Comparison of ENCODE assay signal across 21 cellular contexts in the genomic region with DNA sequence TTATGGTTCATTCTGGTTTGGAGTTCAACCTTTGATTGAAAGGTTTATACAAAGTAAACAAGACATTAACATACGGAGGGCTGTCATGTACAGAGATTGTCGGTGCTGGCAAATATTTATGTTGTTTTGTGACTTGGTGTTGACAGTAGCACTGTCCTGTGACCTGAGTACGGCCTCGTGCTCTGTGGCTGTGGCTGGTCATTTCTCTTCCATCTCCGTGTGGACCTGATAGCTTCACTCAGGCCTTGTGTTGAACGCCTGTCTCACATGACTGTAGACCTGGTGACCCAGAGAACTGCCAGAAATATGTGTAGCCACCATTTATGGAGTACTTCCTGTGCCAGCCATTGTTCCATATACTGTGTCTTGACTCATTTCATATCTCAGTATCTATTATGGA.
DNase-seq lines count a peak whose midpoint lies in the region; ATAC-seq and TF ChIP-seq lines count a peak whose summit lies in the region.
"Had no signal": no experiment of that assay in that cellular context is flagged by ENCODE, and none has a peak within 500 bp of the region (broad histone marks: within the 10 kb centered on the region; RNA-seq: fewer than 3 reads in every experiment).

No MANE protein-coding gene starts in this region.

- H2BK20ac ChIP-seq in IMR-90 (ENCODE audit: low read depth, low read length): no peak overlapping the region; the same call in 1 of the 2 replicates

- peaks cover 7% of the 10 kb centered on the region for H3K4me1 ChIP-seq in IMR-90 (ENCODE audit: control insufficient read depth, insufficient read depth, low read length)
- H3K4me1 ChIP-seq in gastroesophageal sphincter: peaks cover 0 to 10% (median 0%) of the 10 kb centered on the region in 3 donors
- H3K4me1 ChIP-seq in colonic mucosa: no peaks in the 10 kb centered on the region
- H3K4me1 ChIP-seq: HAP-1 had no signal

- peak overlapping the region; percentile 14; the same call in 1 of the 2 replicates for H2BK120ac ChIP-seq in IMR-90 (ENCODE audit: low read depth, low read length)

- CTCF ChIA-PET in IMR-90 (lab: Yijun Ruan, JAX): interaction anchor here (0.6 to 1.3 kb wide), 2 partner anchors 17 to 465 kb away, joined by 3 to 4 read pairs; no protein-coding TSS in a partner anchor

- H3K27ac Mint-ChIP-seq in brain (peak overlapping the region in 3 of 5 experiments; percentile 17 to 41 (median 27)), nephron (peak overlapping the region; percentile 61 to 85 (median 62))
- H3K27ac Mint-ChIP-seq: activated naive CD8-positive, alpha-beta T cell treated with anti-CD3 and anti-CD28 coated beads, Interleukin-2, amount 10 ng/mL, durations not matched to agents 7 days and 5 days had no signal

- no peak overlapping the region for H3K4me3 ChIP-seq in IMR-90 (ENCODE audit: insufficient read depth, low read depth, low read length)
- no peak overlapping the region for H3K4me3 ChIP-seq in gastroesophageal sphincter
- no peak overlapping the region for H3K4me3 ChIP-seq in colonic mucosa
- H3K4me3 ChIP-seq: BLaER1 treated with 17β-estradiol and CSF1 and Interleukin-3, amounts not matched to agents 10 nM and 100 nM; esophagus squamous epithelium; HAP-1 had no signal

- peaks cover 2% of the 10 kb centered on the region; the same call in 1 of the 2 replicates for H3K9me1 ChIP-seq in IMR-90 (ENCODE audit: insufficient read depth, low read length)

- H3K4me2 ChIP-seq in IMR-90 (ENCODE audit: low read depth, low read length): no peak overlapping the region
- H3K4me2 ChIP-seq: BLaER1 treated with 17β-estradiol and CSF1 and Interleukin-3, amounts not matched to agents 10 nM and 100 nM had no signal

- H2AK9ac ChIP-seq in IMR-90 (replicated peaks; ENCODE audit: low read depth, low read length, poor library complexity): no peak overlapping the region

- H3K18ac ChIP-seq in IMR-90 (ENCODE audit: low read depth, low read length): peak overlapping the region; percentile 1; the same call in 1 of the 2 replicates

- H3K4ac ChIP-seq in IMR-90 (ENCODE audit: low read depth, low read length): no peak overlapping the region

- DNase-seq in IMR-90 (no peak), left cardiac atrium (no peak), colonic mucosa (no peak)
- DNase-seq: ACHN; activated CD4-positive, CD25-positive, alpha-beta regulatory T cell treated with anti-CD3 and anti-CD28 coated beads, Interleukin-2, amount 50 U/mL, for 72 hours; activated naive CD8-positive, alpha-beta T cell treated with anti-CD3 and anti-CD28 coated beads, Interleukin-2, amount 10 ng/mL, durations not matched to agents 7 days and 5 days; cerebellar nuclear complex; effector CD8-positive, alpha-beta T cell; esophagus squamous epithelium; KG1; mammary epithelial cell; NCI-H187; NCI-H345; SHP77 treated with DMSO at 0.1 percent for 48 hours had no signal

- no peaks in the 10 kb centered on the region for H3K79me1 ChIP-seq in IMR-90 (ENCODE audit: low read depth in 1 of 2, low read length in 2 of 2)

- 0 out of 4 replicates have a peak overlapping the region, but pooled peaks of 1 of the 2 experiments have one; percentile 3 for H4K8ac ChIP-seq in IMR-90 (ENCODE audit: low read depth in 2 of 2, low read length in 2 of 2)

- BruUV-seq in IMR-90 (replicated peaks; lab: Mats Ljungman, UMichigan): no TSS peak

- H3K27me3 Mint-ChIP-seq in brain: no peaks in the 10 kb centered on the region
- H3K27me3 Mint-ChIP-seq in nephron (ENCODE audit: low read depth): no peaks in the 10 kb centered on the region
- H3K27me3 Mint-ChIP-seq: activated naive CD8-positive, alpha-beta T cell treated with anti-CD3 and anti-CD28 coated beads, Interleukin-2, amount 10 ng/mL, durations not matched to agents 7 days and 5 days had no signal

- no peaks in the 10 kb centered on the region for H3K27me3 ChIP-seq in IMR-90 (ENCODE audit: control insufficient read depth, insufficient read depth, low read length)
- no peaks in the 10 kb centered on the region for H3K27me3 ChIP-seq in gastroesophageal sphincter
- H3K27me3 ChIP-seq in colonic mucosa: no peaks in the 10 kb centered on the region
- H3K27me3 ChIP-seq: BLaER1 treated with 17β-estradiol and CSF1 and Interleukin-3, amounts not matched to agents 10 nM and 100 nM; esophagus squamous epithelium had no signal

- H2BK5ac ChIP-seq in IMR-90 (ENCODE audit: low read depth, low read length, poor library complexity, severe bottlenecking): peak overlapping the region; percentile 49

- H3K4me1 Mint-ChIP-seq in brain: peaks cover 55% of the 10 kb centered on the region
- H3K4me1 Mint-ChIP-seq in nephron: peaks cover 23% of the 10 kb centered on the region
- H3K4me1 Mint-ChIP-seq: activated naive CD8-positive, alpha-beta T cell treated with anti-CD3 and anti-CD28 coated beads, Interleukin-2, amount 10 ng/mL, durations not matched to agents 7 days and 5 days had no signal

- H3K27ac ChIP-seq in C4-2B (peak overlapping the region; percentile 35), IMR-90 (ENCODE audit: insufficient read depth, low read length) (no peak overlapping the region), gastroesophageal sphincter (no peak overlapping the region), colonic mucosa (no peak overlapping the region)
- H3K27ac ChIP-seq: BLaER1 treated with 17β-estradiol and CSF1 and Interleukin-3, amounts not matched to agents 10 nM and 100 nM; esophagus squamous epithelium had no signal

- ATAC-seq in IMR-90 (ENCODE audit: low read depth): 0 out of 2 replicates have a peak, but pooled peaks have one; percentile 21
- no peak for ATAC-seq in left cardiac atrium
- no peak for ATAC-seq in gastroesophageal sphincter
- ATAC-seq in GM18907 (IDR thresholded peaks at IDR 0.05; ENCODE audit: unreplicated experiment): no peak

- no peak overlapping the region for H3K56ac ChIP-seq in IMR-90 (ENCODE audit: extremely low read depth, insufficient read depth, low read length)

- peak overlapping the region; percentile 19; the same call in 1 of the 2 replicates for H4K91ac ChIP-seq in IMR-90 (ENCODE audit: insufficient read depth, low read depth, low read length)

- no peak for TF ChIP-seq EP300 in gastroesophageal sphincter (IDR thresholded peaks at IDR 0.05)

- H2BK15ac ChIP-seq in IMR-90 (ENCODE audit: low read depth, low read length): no peak overlapping the region

- H3K9me3 ChIP-seq in IMR-90 (ENCODE audit: control insufficient read depth, insufficient read depth, low read length) (no peaks in the 10 kb centered on the region), gastroesophageal sphincter (no peaks in the 10 kb centered on the region), colonic mucosa (no peaks in the 10 kb centered on the region)
- H3K9me3 ChIP-seq: esophagus squamous epithelium, HAP-1 had no signal

- H3K23ac ChIP-seq in IMR-90 (ENCODE audit: low read depth, low read length): no peak overlapping the region

- H3K4me3 Mint-ChIP-seq in brain: no peak overlapping the region
- H3K4me3 Mint-ChIP-seq in nephron: no peak overlapping the region
- H3K4me3 Mint-ChIP-seq: activated naive CD8-positive, alpha-beta T cell treated with anti-CD3 and anti-CD28 coated beads, Interleukin-2, amount 10 ng/mL, durations not matched to agents 7 days and 5 days had no signal

- in situ Hi-C loops in IMR-90 (cut with MboI; ENCODE audit: low sequenced_read_pairs): no loop called here

- no peak for TF ChIP-seq RAD21 in IMR-90 (IDR thresholded peaks at IDR 0.05; ENCODE audit: low read length)

- dilution Hi-C loops in IMR-90 (cut with HindIII; ENCODE audit: low sequenced_read_pairs, unreplicated experiment): no loop called here

- no peak overlapping the region for H3K14ac ChIP-seq in IMR-90 (replicated peaks; ENCODE audit: low read depth, low read length)

- POLR2A ChIA-PET in IMR-90 (lab: Charles Lee; ENCODE audit: unreplicated experiment): no interaction called here

- 80% methylated on average over 3 of the region's 6 CpGs; no CpG with 5 or more reads in 1 of the 2 experiments for WGBS in IMR-90 (ENCODE audit: extremely low coverage in 2 of 2, insufficient read length in 1 of 2), 2 experiments
- WGBS in gastroesophageal sphincter (ENCODE audit: low coverage in 1 of 2), 2 donors: 80 to 82% methylated on average over 6 of the region's 6 CpGs

- intact Hi-C loops in IMR-90 (cut with micrococcal nuclease) (no loop called here), left cardiac atrium (cut with DNase I) (no loop called here), colonic mucosa (cut with DNase I) (no loop called here)

- TF ChIP-seq CTCF in C4-2B (conservative IDR thresholded peaks at IDR 0.05): no peak
- no peak for TF ChIP-seq CTCF in IMR-90 (conservative IDR thresholded peaks at IDR 0.05; ENCODE audit: low read depth, low read length)
- no peak for TF ChIP-seq CTCF in brain (conservative IDR thresholded peaks at IDR 0.05)
- no peak for TF ChIP-seq CTCF in nephron (IDR thresholded peaks at IDR 0.05; ENCODE audit: unreplicated experiment in 3 of 3)
- no peak for TF ChIP-seq CTCF in gastroesophageal sphincter (IDR thresholded peaks at IDR 0.05)
- no peak for TF ChIP-seq CTCF in colonic mucosa (IDR thresholded peaks at IDR 0.05)

- no peaks in the 10 kb centered on the region for H3K36me3 Mint-ChIP-seq in brain
- H3K36me3 Mint-ChIP-seq in nephron (ENCODE audit: low read depth): no peaks in the 10 kb centered on the region
- H3K36me3 Mint-ChIP-seq: activated naive CD8-positive, alpha-beta T cell treated with anti-CD3 and anti-CD28 coated beads, Interleukin-2, amount 10 ng/mL, durations not matched to agents 7 days and 5 days had no signal

- H3K9ac ChIP-seq in IMR-90 (ENCODE audit: low read depth, low read length) (no peak overlapping the region), colonic mucosa (ENCODE audit: low read depth in 2 of 2, low read length in 2 of 2) (no peak overlapping the region)
- H3K9ac ChIP-seq: BLaER1 treated with 17β-estradiol and CSF1 and Interleukin-3, amounts not matched to agents 10 nM and 100 nM had no signal

- H2AK5ac ChIP-seq in IMR-90 (ENCODE audit: low read depth, low read length): peak overlapping the region; percentile 36; the same call in 1 of the 2 replicates

- no peaks in the 10 kb centered on the region for H4K20me1 ChIP-seq in IMR-90 (ENCODE audit: insufficient read depth, low read length)

- no peaks in the 10 kb centered on the region for H3K36me3 ChIP-seq in IMR-90 (ENCODE audit: control insufficient read depth, insufficient read depth, low read length)
- no peaks in the 10 kb centered on the region for H3K36me3 ChIP-seq in gastroesophageal sphincter
- no peaks in the 10 kb centered on the region for H3K36me3 ChIP-seq in colonic mucosa
- H3K36me3 ChIP-seq: esophagus squamous epithelium, HAP-1 had no signal

- no peak for TF ChIP-seq POLR2A in IMR-90 (IDR thresholded peaks at IDR 0.05; ENCODE audit: low read depth, low read length)
- no peak for TF ChIP-seq POLR2A in gastroesophageal sphincter (IDR thresholded peaks at IDR 0.05)

- peak overlapping the region; percentile 2; the same call in 1 of the 2 replicates for H4K5ac ChIP-seq in IMR-90 (ENCODE audit: low read depth, low read length)

- H2AFZ ChIP-seq in IMR-90 (replicated peaks; ENCODE audit: low read length, poor library complexity): no peak overlapping the region

- H3K9me3 Mint-ChIP-seq in brain: no peaks in the 10 kb centered on the region
- no peaks in the 10 kb centered on the region for H3K9me3 Mint-ChIP-seq in nephron
- H3K9me3 Mint-ChIP-seq: activated naive CD8-positive, alpha-beta T cell treated with anti-CD3 and anti-CD28 coated beads, Interleukin-2, amount 10 ng/mL, durations not matched to agents 7 days and 5 days had no signal
